In the genomic region with DNA sequence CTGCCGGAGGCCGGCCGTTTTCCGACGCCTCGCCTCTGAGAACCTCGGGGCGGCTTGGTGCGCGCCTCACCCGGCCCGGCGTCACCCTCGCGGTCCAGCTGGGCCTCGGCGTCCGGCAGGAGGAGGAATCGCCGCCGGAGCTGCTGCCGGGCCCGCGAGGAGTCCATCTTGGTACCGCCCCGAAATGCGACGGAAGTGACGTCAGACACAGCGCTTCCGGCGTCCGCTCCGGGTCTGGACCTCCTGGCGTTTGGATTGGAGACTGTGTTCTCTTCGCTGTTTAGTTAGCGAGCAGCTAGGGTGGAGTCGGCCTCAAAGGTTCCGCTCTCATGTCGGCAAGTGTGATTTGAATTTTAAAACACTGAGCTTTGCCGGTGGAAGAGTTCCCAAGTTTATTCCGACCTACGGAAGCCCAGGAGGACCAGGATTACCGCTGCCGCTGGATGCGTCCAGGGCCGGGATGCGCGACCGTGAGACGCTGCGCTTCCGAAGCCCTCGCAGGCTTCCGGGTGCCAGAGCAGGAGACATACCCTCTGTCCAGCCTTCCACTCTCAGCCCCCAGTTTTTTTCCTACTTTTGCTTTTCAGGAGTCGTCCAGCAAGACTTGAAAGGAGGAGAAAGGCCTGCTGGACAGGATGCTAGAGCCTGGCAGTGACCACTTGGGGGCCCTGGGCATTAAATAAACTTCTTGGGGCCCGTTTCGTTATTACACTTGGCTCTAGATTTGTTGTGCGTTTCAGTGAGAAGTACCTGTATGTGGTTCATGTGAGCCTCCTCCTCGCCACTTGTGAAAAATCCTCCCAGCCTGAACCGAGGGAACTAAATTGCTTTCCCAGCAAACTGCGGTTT, we compare ENCODE assay signal across 8 cellular contexts. TPM values are rescaled to one million over a fixed set of nuclear protein-coding genes. Genes with fewer than 3 reads are reported as not detected.
DNase-seq lines count a peak whose midpoint lies in the region; ATAC-seq and TF ChIP-seq lines count a peak whose summit lies in the region.

A gene with protein sequence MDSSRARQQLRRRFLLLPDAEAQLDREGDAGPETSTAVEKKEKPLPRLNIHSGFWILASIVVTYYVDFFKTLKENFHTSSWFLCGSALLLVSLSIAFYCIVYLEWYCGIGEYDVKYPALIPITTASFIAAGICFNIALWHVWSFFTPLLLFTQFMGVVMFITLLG (minus strand): TSS at position 188 of the 849 bp plus-strand sequence. CDS start 21 bp downstream, at position 167.

- H3K9me3 ChIP-seq in mucosa of descending colon, result no peaks in the 10 kb centered on the region

- DNase-seq in DMS 273 treated with DMSO at 0.1 percent for 48 hours (lab: John Stamatoyannopoulos, UW) (peak; percentile 76), HuH-7 (ENCODE audit: low spot score) (peak; percentile 86), OCI-M1 (lab: John Stamatoyannopoulos, UW) (peak; percentile 96), activated T-cell treated with anti-CD3 and anti-CD28 coated beads for 4 hours (peak; percentile 85), epithelial cell of esophagus (ENCODE audit: low read depth) (peak; percentile 94), mucosa of descending colon (peak; percentile 94 to 97 (median 94))
- DNase-seq in stimulated activated CD8-positive, alpha-beta memory T cell treated with anti-CD3 and anti-CD28 coated beads, Interleukin-4, amount 100 ng/mL, for 24 hours (ENCODE audit: low read depth), result peak; percentile 86

- H3K4me3 ChIP-seq in epithelial cell of esophagus (ENCODE audit: low read length) (peak within 1 kb of the TSS; percentile 90), mucosa of descending colon (peak within 1 kb of the TSS; percentile 57)

- peak; percentile 96 for ATAC-seq in GM21515 (IDR thresholded peaks at IDR 0.05; ENCODE audit: unreplicated experiment)
- ATAC-seq in mucosa of descending colon, result peak; percentile 97

- H3K36me3 ChIP-seq in mucosa of descending colon (ENCODE audit: low read depth), result no peaks in the 10 kb centered on the region

- TF ChIP-seq CTCF in epithelial cell of esophagus (IDR thresholded peaks at IDR 0.05; ENCODE audit: insufficient read depth, low read depth, low read length, missing control alignments) (peak; percentile 19), mucosa of descending colon (IDR thresholded peaks at IDR 0.05) (no peak)

- peaks cover 18% of the 10 kb centered on the region for H3K4me1 ChIP-seq in mucosa of descending colon (ENCODE audit: low read depth)

- intact Hi-C loops in mucosa of descending colon (cut with DNase I, micrococcal nuclease), result no loop called here

RNA-seq across cellular contexts. Expression of the gene that starts here (rescaled TPM):
- 10 to 100 TPM; 14.9 to 20.7 (median 19.6) TPM for total RNA-seq in mucosa of descending colon

Comparison
In these comparisons a context has a peak if more than half of its experiments do, and no peak if none do; other contexts are left out.
1. Peak in every context shown above with its lines: DNase-seq, ATAC-seq and H3K4me3 ChIP-seq.